Comparison of ENCODE assay signal across 12 cellular contexts in genomic region chr12:131869871-131870418, GRCh38. TPM values are rescaled to one million over a fixed set of nuclear protein-coding genes. Genes with fewer than 3 reads are reported as not detected.
DNase-seq lines count a peak whose midpoint lies in the region; ATAC-seq and TF ChIP-seq lines count a peak whose summit lies in the region.
"Had no signal": no experiment of that assay in that cellular context is flagged by ENCODE, and none has a peak within 500 bp of the region (broad histone marks: within the 10 kb centered on the region; RNA-seq: fewer than 3 reads in every experiment).

No MANE protein-coding gene starts in this region.

- H3K4ac ChIP-seq in mesendoderm (ENCODE audit: low read depth, low read length): no peak overlapping the region

- TF ChIP-seq CTCF in mammary epithelial cell (conservative IDR thresholded peaks at IDR 0.05 in 1 of 2, IDR thresholded peaks at IDR 0.05 in 1 of 2; ENCODE audit: extremely low read depth in 1 of 2, insufficient read depth in 1 of 2, low read depth in 1 of 2, low read length in 2 of 2): no peak
- TF ChIP-seq CTCF in sigmoid colon (IDR thresholded peaks at IDR 0.05): no peak

- H3K4me1 ChIP-seq in mammary epithelial cell (ENCODE audit: insufficient read depth, low read length) (peaks cover 22% of the 10 kb centered on the region), mesendoderm (ENCODE audit: control insufficient read depth, low read depth, low read length) (no peaks in the 10 kb centered on the region), sigmoid colon (no peaks in the 10 kb centered on the region)
- H3K4me1 ChIP-seq: tibial nerve had no signal

- H3K27me3 ChIP-seq in mammary epithelial cell (ENCODE audit: insufficient read depth, low read length) (no peaks in the 10 kb centered on the region), mesendoderm (ENCODE audit: insufficient read depth, low read length, poor library complexity) (no peaks in the 10 kb centered on the region), sigmoid colon (no peaks in the 10 kb centered on the region)
- H3K27me3 ChIP-seq: tibial nerve had no signal

- H3K23ac ChIP-seq in mesendoderm (ENCODE audit: low read length): no peak overlapping the region

- dilution Hi-C loops in mammary epithelial cell (cut with HindIII; ENCODE audit: low sequenced_read_pairs): loop anchor here (5.0 kb wide), 2 partner anchors 57 to 117 kb away; partner anchors contain the start of gene PUS1

- CTCF ChIA-PET in mammary epithelial cell (lab: Charles Lee; ENCODE audit: low non-redundant PET): interaction anchor here (0.5 kb wide), 1 partner anchor 20 kb away, joined by 7 read pairs; no protein-coding TSS in a partner anchor

- H3K36me3 ChIP-seq in mammary epithelial cell (ENCODE audit: insufficient read depth, low read length): no peaks in the 10 kb centered on the region
- no peaks in the 10 kb centered on the region for H3K36me3 ChIP-seq in mesendoderm (ENCODE audit: control insufficient read depth, insufficient read depth, low read length)
- H3K36me3 ChIP-seq in sigmoid colon: no peaks in the 10 kb centered on the region
- H3K36me3 ChIP-seq: tibial nerve had no signal

- H3K79me1 ChIP-seq in mesendoderm (ENCODE audit: low read length): no peaks in the 10 kb centered on the region

- DNase-seq in DMS53 treated with DMSO at 0.1 percent for 48 hours (lab: John Stamatoyannopoulos, UW; ENCODE audit: unreplicated experiment) (peak; percentile 14), NCI-H146 (lab: John Stamatoyannopoulos, UW) (peak; percentile 78), mammary epithelial cell (peak; percentile 60), mesendoderm (peak; percentile 75), NCI-H2196 (lab: John Stamatoyannopoulos, UW; ENCODE audit: unreplicated experiment) (no peak), COLO829 (ENCODE audit: low spot score) (no peak), sigmoid colon (no peak)
- DNase-seq: H9, NCI-H2029 treated with DMSO at 0.1 percent for 48 hours, nucleus accumbens had no signal

- no peak overlapping the region for H3K18ac ChIP-seq in mesendoderm (ENCODE audit: low read length)

- no peak overlapping the region for H3K4me3 ChIP-seq in mammary epithelial cell (replicated peaks in 1 of 3; ENCODE audit: insufficient read depth in 1 of 3, low read depth in 2 of 3, low read length in 3 of 3)
- no peak overlapping the region for H3K4me3 ChIP-seq in mesendoderm (ENCODE audit: low read length)
- no peak overlapping the region for H3K4me3 ChIP-seq in sigmoid colon
- H3K4me3 ChIP-seq: tibial nerve had no signal

- H3K56ac ChIP-seq in mesendoderm (ENCODE audit: low read length): no peak overlapping the region

- H3K4me2 ChIP-seq in mammary epithelial cell (ENCODE audit: insufficient read depth, low read depth, low read length): no peak overlapping the region
- H3K4me2 ChIP-seq in mesendoderm (ENCODE audit: low read length): no peak overlapping the region

- H4K5ac ChIP-seq in mesendoderm (ENCODE audit: low read length): no peak overlapping the region

- H4K20me1 ChIP-seq in mammary epithelial cell (ENCODE audit: insufficient read depth, low read length): no peaks in the 10 kb centered on the region

- H2BK5ac ChIP-seq in mesendoderm (ENCODE audit: low read length): no peak overlapping the region

- in situ Hi-C loops in mammary epithelial cell (cut with MboI; ENCODE audit: low sequenced_read_pairs in 2 of 2): no loop called here

- H3K9ac ChIP-seq in mammary epithelial cell (ENCODE audit: insufficient read depth, low read length): no peak overlapping the region
- H3K9ac ChIP-seq in mesendoderm (ENCODE audit: low read length): no peak overlapping the region

- no peak overlapping the region for H4K8ac ChIP-seq in mesendoderm (ENCODE audit: low read depth, low read length)

- H2AK5ac ChIP-seq in mesendoderm (ENCODE audit: low read length): no peak overlapping the region

- no peak overlapping the region for H2BK15ac ChIP-seq in mesendoderm (replicated peaks; ENCODE audit: low read depth)

- BruUV-seq in mammary epithelial cell (replicated peaks; lab: Mats Ljungman, UMichigan): no TSS peak

- 34% methylated on average over 16 of the region's 16 CpGs for WGBS in mammary epithelial cell (ENCODE audit: low coverage, missing lambda C conversion rate)
- no CpG with 5 or more reads among the region's 16 CpGs for WGBS in mesendoderm (ENCODE audit: extremely low coverage, insufficient coverage, low lambda C conversion rate)
- WGBS in sigmoid colon, 2 donors: 60 to 75% methylated on average over 16 of the region's 16 CpGs

- H2AFZ ChIP-seq in mammary epithelial cell (ENCODE audit: low read depth, low read length): no peak overlapping the region

- no peak overlapping the region for H2BK120ac ChIP-seq in mesendoderm (ENCODE audit: low read depth, low read length)

- TF ChIP-seq POLR2A in sigmoid colon (IDR thresholded peaks at IDR 0.05): no peak

- ATAC-seq in GM18520 (IDR thresholded peaks at IDR 0.05; ENCODE audit: unreplicated experiment): no peak

- no peaks in the 10 kb centered on the region for H3K9me3 ChIP-seq in mammary epithelial cell (replicated peaks; ENCODE audit: insufficient read depth, low read length)
- no peaks in the 10 kb centered on the region for H3K9me3 ChIP-seq in sigmoid colon
- H3K9me3 ChIP-seq: tibial nerve had no signal

- H3K27ac ChIP-seq in mammary epithelial cell (ENCODE audit: insufficient read depth, low read depth, low read length) (no peak overlapping the region), mesendoderm (ENCODE audit: low read depth, low read length) (no peak overlapping the region), sigmoid colon (no peak overlapping the region)
- H3K27ac ChIP-seq: tibial nerve had no signal

- no peak for TF ChIP-seq EP300 in sigmoid colon (IDR thresholded peaks at IDR 0.05)

- H3K79me2 ChIP-seq in mammary epithelial cell (ENCODE audit: insufficient read depth, low read length) (no peaks in the 10 kb centered on the region), mesendoderm (ENCODE audit: control insufficient read depth, insufficient read depth, low read length) (no peaks in the 10 kb centered on the region)

- intact Hi-C loops in mammary epithelial cell (cut with micrococcal nuclease) (no loop called here), sigmoid colon (cut with DNase I) (no loop called here)

RNA-seq across cellular contexts. Expression of gene ULK1, which starts 24.5 kb away (rescaled TPM):
- total RNA-seq in mammary epithelial cell (10 to 100 TPM in 1 of 2 donors, 1 to 10 TPM in 1; 9.8 to 19.0 TPM), sigmoid colon (10 to 100 TPM; 13.2 to 29.1 (median 18.6) TPM)
- polyA plus RNA-seq in mammary epithelial cell (6.2 TPM), sigmoid colon (10 to 100 TPM in 1 of 3 donors, 1 to 10 TPM in 2; 5.3 to 17.5 (median 5.4) TPM)
- 2.7 TPM for polyA minus RNA-seq in mammary epithelial cell
- 19.3 TPM for polyA plus RNA-seq in mesendoderm (2013, experiment 1 of 2)
- 19.9 TPM for polyA plus RNA-seq in mesendoderm (2013, experiment 2 of 2)

RNA-seq across cellular contexts. Expression of gene MMP17, which starts 41.8 kb away (rescaled TPM):
- total RNA-seq in mammary epithelial cell: 10 to 100 TPM in 1 of 2 donors, under 1 TPM in 1; 0.50 to 11.3 TPM
- 8.1 TPM for polyA plus RNA-seq in mammary epithelial cell
- 0.57 TPM for polyA minus RNA-seq in mammary epithelial cell
- 5.5 TPM for polyA plus RNA-seq in mesendoderm (2013, experiment 1 of 2)
- polyA plus RNA-seq in mesendoderm (2013, experiment 2 of 2): 5.9 TPM
- total RNA-seq in sigmoid colon: 1 to 10 TPM; 2.7 to 7.1 (median 4.9) TPM
- 1 to 10 TPM in 1 of 3 donors, under 1 TPM in 1, not detected in 1; 0.60 to 6.8 TPM for polyA plus RNA-seq in sigmoid colon

RNA-seq across cellular contexts. Expression of gene PUS1, which starts 59.1 kb away (rescaled TPM):
- total RNA-seq in mammary epithelial cell: 10 to 100 TPM in 1 of 2 donors, 1 to 10 TPM in 1; 7.3 to 51.3 TPM
- polyA plus RNA-seq in mammary epithelial cell: 33.6 TPM
- polyA minus RNA-seq in mammary epithelial cell: 6.4 TPM
- polyA plus RNA-seq in mesendoderm (2013, experiment 1 of 2): 46.5 TPM
- 46.4 TPM for polyA plus RNA-seq in mesendoderm (2013, experiment 2 of 2)
- total RNA-seq in sigmoid colon: 10 to 100 TPM in 1 of 4 donors, 1 to 10 TPM in 3; 7.6 to 15.6 (median 8.9) TPM
- polyA plus RNA-seq in sigmoid colon: 10 to 100 TPM in 1 of 3 donors, 1 to 10 TPM in 2; 9.0 to 33.8 (median 9.7) TPM

Comparison
In these comparisons a context has a peak if more than half of its experiments do, and no peak if none do; other contexts are left out.
1. DNase-seq: peak in DMS53 treated with DMSO at 0.1 percent for 48 hours (single experiment), NCI-H146 (single experiment), mammary epithelial cell (single experiment) and mesendoderm (single experiment); none in NCI-H2196 (single experiment), COLO829 (single experiment) and sigmoid colon (single experiment).